Comparison of ENCODE assay signal across 1 cellular context in the genomic region with DNA sequence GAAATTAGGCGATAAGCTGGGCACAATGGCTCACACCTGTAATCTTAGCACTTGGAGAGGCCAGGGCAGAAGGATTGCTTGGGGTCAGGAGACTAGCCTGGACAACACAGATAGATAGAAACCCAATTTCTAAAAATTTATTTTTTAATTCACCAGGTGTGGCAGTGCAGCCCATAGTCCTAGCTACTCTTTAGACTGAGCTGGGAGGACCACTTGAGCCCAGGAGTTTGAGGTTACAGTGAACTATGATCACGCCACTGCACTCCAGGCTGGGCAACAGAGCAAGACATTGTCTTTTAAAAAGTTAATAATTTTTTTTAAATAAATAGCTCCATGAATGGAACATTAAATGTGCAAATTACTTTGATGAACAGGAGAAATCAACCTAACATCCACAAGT.
TF ChIP-seq lines count a peak whose summit lies in the region.

No MANE protein-coding gene starts in this region.

TF ChIP-seq in HepG2, 621 proteins besides CTCF, POLR2A, EP300 and RAD21:
- TF ChIP-seq TBL1XR1 (IDR thresholded peaks at IDR 0.05; ENCODE audit: borderline replicate concordance, low read length, partially characterized antibody) (no peak), STAG1 (CRISPR knock-in tag; IDR thresholded peaks at IDR 0.05) (peak; percentile 39), ZNF121 (CRISPR knock-in tag; IDR thresholded peaks at IDR 0.05) (peak; percentile 79), ZNF263 (CRISPR knock-in tag; IDR thresholded peaks at IDR 0.05) (peak; percentile 92), GZF1 (CRISPR knock-in tag; IDR thresholded peaks at IDR 0.05) (no peak)
- TF ChIP-seq, protein P1, sequence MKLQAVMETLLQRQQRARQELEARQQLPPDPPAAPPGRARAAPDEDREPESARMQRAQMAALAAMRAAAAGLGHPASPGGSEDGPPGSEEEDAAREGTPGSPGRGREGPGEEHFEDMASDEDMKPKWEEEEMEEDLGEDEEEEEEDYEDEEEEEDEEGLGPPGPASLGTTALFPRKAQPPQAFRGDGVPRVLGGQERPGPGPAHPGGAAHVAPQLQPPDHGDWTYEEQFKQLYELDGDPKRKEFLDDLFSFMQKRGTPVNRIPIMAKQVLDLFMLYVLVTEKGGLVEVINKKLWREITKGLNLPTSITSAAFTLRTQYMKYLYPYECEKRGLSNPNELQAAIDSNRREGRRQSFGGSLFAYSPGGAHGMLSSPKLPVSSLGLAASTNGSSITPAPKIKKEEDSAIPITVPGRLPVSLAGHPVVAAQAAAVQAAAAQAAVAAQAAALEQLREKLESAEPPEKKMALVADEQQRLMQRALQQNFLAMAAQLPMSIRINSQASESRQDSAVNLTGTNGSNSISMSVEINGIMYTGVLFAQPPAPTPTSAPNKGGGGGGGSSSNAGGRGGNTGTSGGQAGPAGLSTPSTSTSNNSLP (IDR thresholded peaks at IDR 0.05; ENCODE audit: low read depth, low read length), result 0 out of 2 replicates have a peak, but pooled peaks have one; percentile 22
